ENCODE assay signal across 11 cellular contexts in the genomic region with DNA sequence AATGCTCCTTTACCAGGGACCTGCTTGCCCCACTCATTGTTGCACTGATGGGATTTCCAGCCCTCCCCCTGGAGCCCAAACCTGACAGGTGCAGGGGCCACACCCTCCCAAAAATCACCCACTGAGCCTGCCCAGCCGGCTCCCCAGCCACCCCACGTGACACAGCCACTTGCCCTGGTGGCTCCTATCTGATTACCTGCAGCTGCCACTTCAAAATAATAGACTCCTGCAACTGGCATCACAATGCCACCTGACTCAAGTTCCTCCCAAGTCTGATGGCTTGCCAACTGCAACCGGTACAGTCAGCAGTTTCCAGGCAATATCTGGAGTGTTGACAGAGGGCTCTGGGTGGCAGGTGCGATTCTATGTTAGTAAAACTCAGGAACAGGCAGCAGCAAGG.
DNase-seq lines count a peak whose midpoint lies in the region; ATAC-seq and TF ChIP-seq lines count a peak whose summit lies in the region.
"Had no signal": no experiment of that assay in that cellular context is flagged by ENCODE, and none has a peak within 500 bp of the region (broad histone marks: within the 10 kb centered on the region; RNA-seq: fewer than 3 reads in every experiment).

No MANE protein-coding gene starts in this region.

- H3K36me3 ChIP-seq in KMS-11 (ENCODE audit: insufficient read depth) (no peaks in the 10 kb centered on the region), duodenal mucosa (ENCODE audit: control insufficient read depth in 1 of 2, insufficient read depth in 2 of 2, low read length in 2 of 2) (no peaks in the 10 kb centered on the region), gastrocnemius medialis (no peaks in the 10 kb centered on the region), MG63 (no peaks in the 10 kb centered on the region), aorta (ENCODE audit: control insufficient read depth in 1 of 2, insufficient read depth in 2 of 2, low read length in 1 of 2) (no peaks in the 10 kb centered on the region)

- DNase-seq in NCI-H226 (peak; percentile 33), gastrocnemius medialis (peak; percentile 28 to 69), MG63 (no peak), NAMALWA (ENCODE audit: low spot score) (no peak), aorta (no peak)
- DNase-seq in activated T-cell treated with anti-CD3 and anti-CD28 coated beads, Interleukin-2, amount 50 U/mL, for 4 hours = no peak
- DNase-seq: activated effector memory CD4-positive, alpha-beta T cell treated with Interleukin-2 at 50 U/mL for 16 hours; kidney glomerular epithelial cell; stimulated activated CD4-positive, alpha-beta T cell treated with anti-CD3 and anti-CD28 coated beads, Interleukin-2, amount 100 ng/mL, for 48 hours had no signal

- peak overlapping the region; percentile 58; the same call in 1 of the 2 replicates for H3K9ac ChIP-seq in KMS-11
- peak overlapping the region; percentile 49 to 66 for H3K9ac ChIP-seq in duodenal mucosa (ENCODE audit: low read depth in 1 of 2, low read length in 2 of 2)

- TF ChIP-seq CTCF in KMS-11 (conservative IDR thresholded peaks at IDR 0.05; ENCODE audit: low read depth, low read length) (no peak; the same call in 1 of the 2 replicates), gastrocnemius medialis (IDR thresholded peaks at IDR 0.05 in 4 of 5, conservative IDR thresholded peaks at IDR 0.05 in 1 of 5) (no peak)

- TF ChIP-seq POLR2A in gastrocnemius medialis (IDR thresholded peaks at IDR 0.05) = no peak

- H3K9me3 ChIP-seq in duodenal mucosa (ENCODE audit: control insufficient read depth in 1 of 2, low read length in 2 of 2) (no peaks in the 10 kb centered on the region), gastrocnemius medialis (no peaks in the 10 kb centered on the region), MG63 (no peaks in the 10 kb centered on the region), aorta (ENCODE audit: control insufficient read depth, low read length) (no peaks in the 10 kb centered on the region)

- H3K79me2 ChIP-seq in KMS-11 (ENCODE audit: insufficient read depth, low read depth) = no peaks in the 10 kb centered on the region

- H3K4me1 ChIP-seq in KMS-11 (ENCODE audit: low read depth, poor library complexity, severe bottlenecking) (peaks cover 24% of the 10 kb centered on the region), duodenal mucosa (ENCODE audit: control insufficient read depth in 1 of 2, insufficient read depth in 2 of 2, low read length in 2 of 2) (peaks cover 11 to 31% of the 10 kb centered on the region in 2 donors), gastrocnemius medialis (peaks cover 7 to 9% of the 10 kb centered on the region in 2 donors), aorta (ENCODE audit: control insufficient read depth in 1 of 2, insufficient read depth in 2 of 2, low read length in 2 of 2) (no peaks in the 10 kb centered on the region)

- H3K27me3 Mint-ChIP-seq in activated T-cell treated with anti-CD3 and anti-CD28 coated beads, Interleukin-2, amount 50 U/mL, for 4 hours (ENCODE audit: low read depth) = no peaks in the 10 kb centered on the region

- H3K9me3 Mint-ChIP-seq in activated T-cell treated with anti-CD3 and anti-CD28 coated beads, Interleukin-2, amount 50 U/mL, for 4 hours = no peaks in the 10 kb centered on the region

- peak overlapping the region; percentile 84 for H3K4me2 ChIP-seq in KMS-11

- peak; percentile 62 to 96 for ATAC-seq in gastrocnemius medialis
- ATAC-seq in activated T-cell treated with anti-CD3 and anti-CD28 coated beads, Interleukin-2, amount 50 U/mL, for 4 hours = no peak
- ATAC-seq in aorta (ENCODE audit: low FRiP score) = no peak

- no peak overlapping the region for H3K4me3 Mint-ChIP-seq in activated T-cell treated with anti-CD3 and anti-CD28 coated beads, Interleukin-2, amount 50 U/mL, for 4 hours

- H3K4me3 ChIP-seq in KMS-11 (IDR thresholded peaks at IDR 0.05; ENCODE audit: insufficient read depth, low read depth, low read length) = no peak overlapping the region
- peak overlapping the region; percentile 66 to 75 for H3K4me3 ChIP-seq in duodenal mucosa (ENCODE audit: low read depth in 1 of 2, low read length in 2 of 2)
- no peak overlapping the region for H3K4me3 ChIP-seq in gastrocnemius medialis
- H3K4me3 ChIP-seq in MG63 = no peak overlapping the region
- no peak overlapping the region for H3K4me3 ChIP-seq in aorta (ENCODE audit: low read length in 2 of 2)

- WGBS in aorta, 2 donors = 74 to 81% methylated on average over 4 of the region's 4 CpGs

- no peaks in the 10 kb centered on the region for H4K20me1 ChIP-seq in KMS-11 (ENCODE audit: insufficient read depth)

- no peaks in the 10 kb centered on the region for H3K36me3 Mint-ChIP-seq in activated T-cell treated with anti-CD3 and anti-CD28 coated beads, Interleukin-2, amount 50 U/mL, for 4 hours (ENCODE audit: insufficient read depth)

- peak overlapping the region; percentile 85 for H2AFZ ChIP-seq in KMS-11 (ENCODE audit: low read depth)

- in situ Hi-C loops in gastrocnemius medialis (cut with MboI; ENCODE audit: low sequenced_read_pairs in 4 of 4) = no loop called here

- peaks cover 2% of the 10 kb centered on the region for H3K4me1 Mint-ChIP-seq in activated T-cell treated with anti-CD3 and anti-CD28 coated beads, Interleukin-2, amount 50 U/mL, for 4 hours (ENCODE audit: low read depth)

- H3K27ac ChIP-seq in KMS-11 (peak overlapping the region; percentile 76), duodenal mucosa (ENCODE audit: low read depth, low read length) (peak overlapping the region; percentile 62), gastrocnemius medialis (peak overlapping the region in 1 of 4 donors; percentile 18), aorta (ENCODE audit: low read depth in 1 of 2, low read length in 2 of 2) (no peak overlapping the region)

- no peaks in the 10 kb centered on the region for H3K27me3 ChIP-seq in KMS-11 (ENCODE audit: insufficient read depth, low read depth)
- no peaks in the 10 kb centered on the region for H3K27me3 ChIP-seq in duodenal mucosa (ENCODE audit: control insufficient read depth in 1 of 2, insufficient read depth in 2 of 2, low read length in 2 of 2)
- H3K27me3 ChIP-seq in gastrocnemius medialis = no peaks in the 10 kb centered on the region
- no peaks in the 10 kb centered on the region for H3K27me3 ChIP-seq in MG63
- no peaks in the 10 kb centered on the region for H3K27me3 ChIP-seq in aorta (ENCODE audit: control insufficient read depth in 1 of 2, insufficient read depth in 2 of 2, low read length in 1 of 2)

- intact Hi-C loops in gastrocnemius medialis (cut with DNase I; ENCODE audit: low total_unique reads) = no loop called here
- intact Hi-C loops in aorta (cut with DNase I) = loop anchor here in 1 of 2 donors (10.0 kb wide), 1 partner anchor 45 kb away; no protein-coding TSS in a partner anchor

Comparison
In these comparisons a context has a peak if more than half of its experiments do, and no peak if none do; other contexts are left out.
1. H3K27ac ChIP-seq: peak in KMS-11 (single experiment) and duodenal mucosa (single experiment); none in aorta (0 of 2).
2. H3K4me3 ChIP-seq: peak in duodenal mucosa (2 of 2); none in KMS-11 (single experiment), gastrocnemius medialis (0 of 4), MG63 (single experiment) and aorta (0 of 2).
3. DNase-seq: peak in NCI-H226 (single experiment) and gastrocnemius medialis (2 of 2); none in MG63 (single experiment), activated T-cell treated with anti-CD3 and anti-CD28 coated beads, Interleukin-2, amount 50 U/mL, for 4 hours (single experiment), NAMALWA (single experiment) and aorta (0 of 2).
4. ATAC-seq: peak in gastrocnemius medialis (2 of 2); none in activated T-cell treated with anti-CD3 and anti-CD28 coated beads, Interleukin-2, amount 50 U/mL, for 4 hours (0 of 2) and aorta (single experiment).